ENCODE assay signal across 9 cellular contexts in the genomic region with DNA sequence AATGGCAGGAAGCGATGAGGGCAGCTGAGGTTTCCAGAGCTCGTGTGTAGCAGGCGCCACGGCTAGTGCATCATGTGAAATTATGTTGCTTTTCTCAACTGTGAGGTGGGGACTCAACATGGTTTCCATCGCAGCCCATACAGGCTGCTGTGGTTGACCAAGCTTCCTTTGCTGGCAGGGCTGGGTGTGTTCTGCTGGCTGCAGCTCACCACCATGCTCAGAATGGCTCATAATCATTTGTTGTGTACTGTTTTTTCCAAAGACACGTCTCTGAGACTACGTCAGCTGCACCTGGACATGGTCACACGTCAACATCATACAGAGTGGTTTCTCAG. TPM values are rescaled to one million over a fixed set of nuclear protein-coding genes. Genes with fewer than 3 reads are reported as not detected.
DNase-seq lines count a peak whose midpoint lies in the region; ATAC-seq lines count a peak whose summit lies in the region.
"Had no signal": no experiment of that assay in that cellular context is flagged by ENCODE, and none has a peak within 500 bp of the region (broad histone marks: within the 10 kb centered on the region; RNA-seq: fewer than 3 reads in every experiment).

No MANE protein-coding gene starts in this region.

- H3K4me1 Mint-ChIP-seq in activated CD4-positive, alpha-beta T cell treated with anti-CD3 and anti-CD28 coated beads, Interleukin-2, amount 10 ng/mL, durations not matched to agents 24 days and 14 days: peaks cover 78% of the 10 kb centered on the region
- peaks cover 25 to 47% (median 40%) of the 10 kb centered on the region in 3 donors for H3K4me1 Mint-ChIP-seq in naive B cell

- peaks cover 3% of the 10 kb centered on the region for H3K36me3 Mint-ChIP-seq in activated CD4-positive, alpha-beta T cell treated with anti-CD3 and anti-CD28 coated beads, Interleukin-2, amount 10 ng/mL, durations not matched to agents 24 days and 14 days (ENCODE audit: low read depth)
- H3K36me3 Mint-ChIP-seq in naive B cell: peaks cover 0 to 4% of the 10 kb centered on the region in 2 donors

- no peak for ATAC-seq in right cardiac atrium
- ATAC-seq in HG03280 (IDR thresholded peaks at IDR 0.05; ENCODE audit: unreplicated experiment): peak; percentile 70
- ATAC-seq in naive B cell (ENCODE audit: low read depth in 2 of 2): peak; percentile 71 to 79

- peak overlapping the region; percentile 88 for H3K27ac Mint-ChIP-seq in activated CD4-positive, alpha-beta T cell treated with anti-CD3 and anti-CD28 coated beads, Interleukin-2, amount 10 ng/mL, durations not matched to agents 24 days and 14 days
- peak overlapping the region; percentile 88 to 98 (median 96) for H3K27ac Mint-ChIP-seq in naive B cell

- 65% methylated on average over 8 of the region's 8 CpGs for WGBS in right cardiac atrium

- peak; percentile 68 for DNase-seq in cardiac septum (ENCODE audit: low spot score)
- no peak for DNase-seq in right cardiac atrium
- peak; percentile 97 for DNase-seq in activated CD4-positive, alpha-beta T cell treated with anti-CD3 and anti-CD28 coated beads, Interleukin-2, amount 10 ng/mL, durations not matched to agents 24 days and 14 days
- peak; percentile 78 for DNase-seq in naive B cell
- DNase-seq in ureter (ENCODE audit: low spot score): no peak
- DNase-seq in occipital lobe (lab: John Stamatoyannopoulos, UW): no peak
- DNase-seq in NCI-H2227 treated with DMSO at 0.1 percent for 48 hours (lab: John Stamatoyannopoulos, UW): no peak

- H3K4me1 ChIP-seq in right cardiac atrium (ENCODE audit: control insufficient read depth, insufficient read depth, low read length): no peaks in the 10 kb centered on the region

- no peaks in the 10 kb centered on the region for H3K27me3 Mint-ChIP-seq in activated CD4-positive, alpha-beta T cell treated with anti-CD3 and anti-CD28 coated beads, Interleukin-2, amount 10 ng/mL, durations not matched to agents 24 days and 14 days
- H3K27me3 Mint-ChIP-seq in naive B cell: peaks cover 0 to 4% (median 4%) of the 10 kb centered on the region in 3 donors

- H3K27ac ChIP-seq in right cardiac atrium (ENCODE audit: low read length): no peak overlapping the region

- intact Hi-C loops in cardiac septum (cut with DNase I): no loop called here
- intact Hi-C loops in right cardiac atrium (cut with DNase I): no loop called here
- intact Hi-C loops in activated CD4-positive, alpha-beta T cell treated with anti-CD3 and anti-CD28 coated beads, Interleukin-2, amount 10 ng/mL, durations not matched to agents 24 days and 14 days (cut with micrococcal nuclease): loop anchor here (1.0 to 2.0 kb wide), 3 partner anchors 17 to 83 kb away; no protein-coding TSS in a partner anchor

- peak overlapping the region; percentile 77 for H3K4me3 Mint-ChIP-seq in activated CD4-positive, alpha-beta T cell treated with anti-CD3 and anti-CD28 coated beads, Interleukin-2, amount 10 ng/mL, durations not matched to agents 24 days and 14 days
- peak overlapping the region; percentile 12 to 87 (median 67) for H3K4me3 Mint-ChIP-seq in naive B cell

- no peaks in the 10 kb centered on the region for H3K9me3 ChIP-seq in right cardiac atrium (ENCODE audit: control insufficient read depth, low read length)

- H3K27me3 ChIP-seq in right cardiac atrium (ENCODE audit: control insufficient read depth, insufficient read depth): no peaks in the 10 kb centered on the region

- no peak overlapping the region for H3K4me3 ChIP-seq in right cardiac atrium (ENCODE audit: low read length)

- peaks cover 1% of the 10 kb centered on the region for H3K9me3 Mint-ChIP-seq in activated CD4-positive, alpha-beta T cell treated with anti-CD3 and anti-CD28 coated beads, Interleukin-2, amount 10 ng/mL, durations not matched to agents 24 days and 14 days
- peaks cover 0 to 2% (median 0%) of the 10 kb centered on the region in 7 donors for H3K9me3 Mint-ChIP-seq in naive B cell

RNA-seq across cellular contexts. Expression of a gene that starts 16.1 kb away (rescaled TPM):
- total RNA-seq in cardiac septum (9.7 TPM), right cardiac atrium (10 to 100 TPM in 3 of 4 donors, 1 to 10 TPM in 1; 9.4 to 15.5 (median 11.8) TPM), ureter (22.4 TPM), occipital lobe (14.2 TPM)
- polyA plus RNA-seq in right cardiac atrium (7.4 TPM), naive B cell (ENCODE audit: low read depth in 6 of 6) (10 to 100 TPM; 17.1 to 41.9 (median 28.8) TPM)
- total RNA-seq in activated CD4-positive, alpha-beta T cell treated with anti-CD3 and anti-CD28 coated beads, Interleukin-2, amount 10 ng/mL, durations not matched to agents 24 days and 14 days: 15.9 TPM in 2 replicates

RNA-seq across cellular contexts. Expression of a gene that starts 30.6 kb away (rescaled TPM):
- total RNA-seq in cardiac septum (not detected), right cardiac atrium (not detected), ureter (not detected), occipital lobe (not detected)
- polyA plus RNA-seq in right cardiac atrium (not detected), naive B cell (ENCODE audit: low read depth in 6 of 6) (not detected)
- total RNA-seq in activated CD4-positive, alpha-beta T cell treated with anti-CD3 and anti-CD28 coated beads, Interleukin-2, amount 10 ng/mL, durations not matched to agents 24 days and 14 days: not detected in 2 replicates
- total RNA-seq: lung microvascular endothelial cell had no signal

Comparison
In these comparisons a context has a peak if more than half of its experiments do, and no peak if none do; other contexts are left out.
1. DNase-seq: peak in cardiac septum (single experiment), activated CD4-positive, alpha-beta T cell treated with anti-CD3 and anti-CD28 coated beads, Interleukin-2, amount 10 ng/mL, durations not matched to agents 24 days and 14 days (single experiment) and naive B cell (single experiment); none in right cardiac atrium (0 of 3), ureter (single experiment), occipital lobe (single experiment) and NCI-H2227 treated with DMSO at 0.1 percent for 48 hours (single experiment).
2. ATAC-seq: peak in HG03280 (single experiment) and naive B cell (2 of 2); none in right cardiac atrium (0 of 2).